Comparison of ENCODE assay signal across 2 cellular contexts in the genomic region with DNA sequence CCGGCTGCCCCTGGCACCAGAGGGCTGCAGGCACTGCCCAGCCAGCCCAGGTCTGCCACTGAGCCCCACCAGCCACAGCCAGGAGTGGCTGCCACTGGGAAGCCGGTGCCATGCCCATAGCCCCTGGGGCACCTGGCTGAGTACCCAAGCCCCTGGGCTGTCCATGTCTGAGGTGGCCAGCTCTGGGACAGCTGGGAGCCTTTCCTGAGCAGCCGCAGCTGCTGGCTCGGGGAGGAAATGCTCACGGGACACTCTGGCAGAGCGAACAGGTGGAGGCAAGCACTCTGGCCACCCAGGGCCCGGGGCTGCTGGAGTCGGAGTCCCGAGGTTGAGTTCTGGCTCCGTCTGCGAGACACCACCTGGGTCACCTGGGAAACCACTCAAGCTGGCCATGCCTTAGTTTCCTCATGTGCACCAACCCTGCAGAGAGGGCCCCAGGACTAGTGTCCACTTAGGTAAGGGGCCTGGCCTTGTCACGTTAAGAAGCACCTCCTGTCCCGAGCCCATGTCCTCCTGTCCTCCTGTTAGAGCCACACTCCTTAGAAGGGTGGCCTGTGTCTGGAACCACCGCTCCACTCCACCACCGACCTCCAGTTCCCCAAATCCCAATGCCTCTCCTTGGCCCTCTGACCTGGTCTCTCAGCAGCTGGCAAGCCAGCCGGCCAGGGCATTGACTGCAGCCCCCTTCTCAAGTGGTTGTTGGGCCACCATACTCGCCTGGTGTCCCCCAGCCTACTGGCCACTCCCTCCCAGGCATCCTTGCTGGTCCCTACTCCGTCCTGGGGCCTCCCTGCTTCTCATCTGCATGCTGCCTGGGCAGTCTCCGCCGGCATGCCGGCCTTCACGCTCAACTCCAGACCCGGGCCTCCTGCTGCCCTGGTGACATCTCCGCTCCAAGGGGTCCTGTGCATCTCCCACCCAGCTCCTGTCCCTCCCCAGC.
TF ChIP-seq lines count a peak whose summit lies in the region.

No MANE protein-coding gene starts in this region.

TF ChIP-seq in HepG2, 621 proteins besides CTCF, POLR2A, EP300 and RAD21:
- TF ChIP-seq, protein P1, sequence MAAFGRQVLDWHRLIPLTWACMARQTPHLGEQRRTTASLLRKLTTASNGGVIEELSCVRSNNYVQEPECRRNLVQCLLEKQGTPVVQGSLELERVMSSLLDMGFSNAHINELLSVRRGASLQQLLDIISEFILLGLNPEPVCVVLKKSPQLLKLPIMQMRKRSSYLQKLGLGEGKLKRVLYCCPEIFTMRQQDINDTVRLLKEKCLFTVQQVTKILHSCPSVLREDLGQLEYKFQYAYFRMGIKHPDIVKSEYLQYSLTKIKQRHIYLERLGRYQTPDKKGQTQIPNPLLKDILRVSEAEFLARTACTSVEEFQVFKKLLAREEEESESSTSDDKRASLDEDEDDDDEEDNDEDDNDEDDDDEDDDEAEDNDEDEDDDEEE (CRISPR knock-in tag; IDR thresholded peaks at IDR 0.05): no peak

TF ChIP-seq in H1, 55 proteins besides CTCF, POLR2A, EP300 and RAD21:
- TF ChIP-seq RFX5 (IDR thresholded peaks at IDR 0.05; ENCODE audit: borderline replicate concordance, low read depth, low read length): no peak
